8 cellular contexts compared by ENCODE assay signal in genomic region chr1:32273389-32274208, GRCh38. TPM values are rescaled to one million over a fixed set of nuclear protein-coding genes. Genes with fewer than 3 reads are reported as not detected.
DNase-seq lines count a peak whose midpoint lies in the region; ATAC-seq and TF ChIP-seq lines count a peak whose summit lies in the region.

No MANE protein-coding gene starts in this region.

- no peaks in the 10 kb centered on the region for H3K9me3 ChIP-seq in PC-3 (ENCODE audit: low read length)
- no peaks in the 10 kb centered on the region for H3K9me3 ChIP-seq in neural progenitor cell (ENCODE audit: low read depth)

- CTCF ChIA-PET in PC-3 (lab: Charles Lee): no interaction called here

- no peaks in the 10 kb centered on the region for H4K20me1 ChIP-seq in PC-3 (ENCODE audit: low read length)
- H4K20me1 ChIP-seq in neural progenitor cell (ENCODE audit: low read depth): no peaks in the 10 kb centered on the region

- H3K27ac ChIP-seq in PC-3 (ENCODE audit: low read length) (peak overlapping the region; percentile 10; the same call in 1 of the 2 replicates), neural progenitor cell (no peak overlapping the region)

- H3K4me2 ChIP-seq in PC-3 (ENCODE audit: low read length) (peak overlapping the region; percentile 52), neural progenitor cell (no peak overlapping the region)

- H3K4me1 Mint-ChIP-seq in neural progenitor cell: peaks cover 21% of the 10 kb centered on the region

- intact Hi-C loops in PC-3 (cut with micrococcal nuclease): no loop called here

- ATAC-seq in PC-3: peak; percentile 91
- ATAC-seq in GM18519 (IDR thresholded peaks at IDR 0.05; ENCODE audit: low FRiP score, unreplicated experiment): no peak
- no peak for ATAC-seq in GM21367 (IDR thresholded peaks at IDR 0.05; ENCODE audit: unreplicated experiment)

- H3K27me3 Mint-ChIP-seq in neural progenitor cell (ENCODE audit: insufficient read depth, low read depth): peaks cover 3% of the 10 kb centered on the region

- H3K36me3 ChIP-seq in PC-3 (ENCODE audit: low read depth, low read length) (no peaks in the 10 kb centered on the region), neural progenitor cell (no peaks in the 10 kb centered on the region)

- no peaks in the 10 kb centered on the region for H3K27me3 ChIP-seq in PC-3 (ENCODE audit: low read length)
- H3K27me3 ChIP-seq in neural progenitor cell: peaks cover 7% of the 10 kb centered on the region

- H3F3A ChIP-seq in PC-3 (ENCODE audit: low read length, unreplicated experiment): no peaks in the 10 kb centered on the region
- no peaks in the 10 kb centered on the region for H3F3A ChIP-seq in neural progenitor cell (ENCODE audit: low read depth)

- H3K4me1 ChIP-seq in PC-3 (ENCODE audit: insufficient read depth, low read length): peaks cover 13% of the 10 kb centered on the region
- H3K4me1 ChIP-seq in neural progenitor cell: peaks cover 9% of the 10 kb centered on the region

- no peak overlapping the region for H3K9ac ChIP-seq in PC-3 (ENCODE audit: low read length)
- no peak overlapping the region for H3K9ac ChIP-seq in neural progenitor cell

- H3K9me3 Mint-ChIP-seq in neural progenitor cell: no peaks in the 10 kb centered on the region

- TSS peak; percentile 40 for BruUV-seq in PC-3 (replicated peaks; lab: Mats Ljungman, UMichigan)

- POLR2A ChIA-PET in PC-3 (lab: Charles Lee; ENCODE audit: unreplicated experiment): no interaction called here

- in situ Hi-C loops in GM13976 (cut with MboI; ENCODE audit: low sequenced_read_pairs, unreplicated experiment): no loop called here

- H3K79me2 ChIP-seq in PC-3 (ENCODE audit: low read length) (no peaks in the 10 kb centered on the region), neural progenitor cell (ENCODE audit: low read depth) (no peaks in the 10 kb centered on the region)

- peak overlapping the region; percentile 14 for H3K27ac Mint-ChIP-seq in neural progenitor cell

- no peak overlapping the region for H3K4me3 Mint-ChIP-seq in neural progenitor cell

- H3K4me3 ChIP-seq in PC-3 (ENCODE audit: low read length) (no peak overlapping the region; the same call in 1 of the 2 replicates), neural progenitor cell (no peak overlapping the region)

- no peaks in the 10 kb centered on the region for H3K36me3 Mint-ChIP-seq in neural progenitor cell

- DNase-seq in H4 (ENCODE audit: low spot score) (peak; percentile 74), PC-3 (peak; percentile 88), neural progenitor cell (ENCODE audit: low spot score) (no peak), GM13976 (ENCODE audit: low spot score) (no peak), GM03348 (ENCODE audit: low spot score) (no peak)
- DNase-seq in activated naive CD4-positive, alpha-beta T cell (lab: John Stamatoyannopoulos, UW): peak; percentile 32 to 79 (median 62)

- H2AFZ ChIP-seq in PC-3 (ENCODE audit: low read length) (peak overlapping the region; percentile 21), neural progenitor cell (replicated peaks) (peak overlapping the region; percentile 85)

- TF ChIP-seq CTCF in PC-3 (conservative IDR thresholded peaks at IDR 0.05; ENCODE audit: low read depth, low read length): no peak
- TF ChIP-seq CTCF in neural progenitor cell (IDR thresholded peaks at IDR 0.05): no peak
- TF ChIP-seq CTCF in GM13976 (IDR thresholded peaks at IDR 0.05; ENCODE audit: borderline replicate concordance, control extremely low read depth, extremely low read depth, insufficient read depth, missing control alignments): no peak

- no peaks in the 10 kb centered on the region for H3K9me2 ChIP-seq in PC-3 (replicated peaks; ENCODE audit: low read length)

RNA-seq across cellular contexts. Expression of gene HDAC1, which starts 18.3 kb away (rescaled TPM):
- total RNA-seq in H4 (2014; rRNA removed; shearing (Covaris generic)): 115 and 126 TPM in 2 replicates
- total RNA-seq in PC-3 (2014; rRNA removed) (182 and 184 TPM in 2 replicates), neural progenitor cell (ENCODE audit: low replicate concordance) (129 and 145 TPM in 2 replicates)

RNA-seq across cellular contexts. Expression of gene LCK, which starts 22.5 kb away (rescaled TPM):
- total RNA-seq in H4 (2014; rRNA removed; shearing (Covaris generic)): not detected in 2 replicates
- 3.6 and 4.3 TPM in 2 replicates for total RNA-seq in PC-3 (2014; rRNA removed)
- 0.32 and 0.77 TPM in 2 replicates for total RNA-seq in neural progenitor cell (ENCODE audit: low replicate concordance)

RNA-seq across cellular contexts. Expression of gene FAM167B, which starts 26.6 kb away (rescaled TPM):
- total RNA-seq in H4 (2014; rRNA removed; shearing (Covaris generic)): 0.56 TPM in 1 of 2 replicates, not detected in the other
- total RNA-seq in PC-3 (2014; rRNA removed) (1.3 and 1.6 TPM in 2 replicates), neural progenitor cell (ENCODE audit: low replicate concordance) (0.17 and 5.3 TPM in 2 replicates)

RNA-seq across cellular contexts. Expression of gene EIF3I, which starts 51.4 kb away (rescaled TPM):
- 619 and 664 TPM in 2 replicates for total RNA-seq in H4 (2014; rRNA removed; shearing (Covaris generic))
- total RNA-seq in PC-3 (2014; rRNA removed): 413 and 442 TPM in 2 replicates
- 204 and 220 TPM in 2 replicates for total RNA-seq in neural progenitor cell (ENCODE audit: low replicate concordance)

RNA-seq across cellular contexts. Expression of gene TMEM234, which starts 51.4 kb away (rescaled TPM):
- 3.5 and 8.1 TPM in 2 replicates for total RNA-seq in H4 (2014; rRNA removed; shearing (Covaris generic))
- total RNA-seq in PC-3 (2014; rRNA removed) (4.2 and 7.7 TPM in 2 replicates), neural progenitor cell (ENCODE audit: low replicate concordance) (6.0 and 13.7 TPM in 2 replicates)

Comparison
In these comparisons a context has a peak if more than half of its experiments do, and no peak if none do; other contexts are left out.
1. DNase-seq: peak in H4 (single experiment), PC-3 (single experiment) and activated naive CD4-positive, alpha-beta T cell (4 of 4); none in neural progenitor cell (single experiment), GM13976 (single experiment) and GM03348 (single experiment).